In genomic region chr7:87218941-87219544, GRCh38 we compare ENCODE assay signal across 8 cellular contexts. TPM values are rescaled to one million over a fixed set of nuclear protein-coding genes. Genes with fewer than 3 reads are reported as not detected.
A peak's percentile ranks its signal among the peaks of the same experiment; 100 is the strongest.
DNase-seq lines count a peak whose midpoint lies in the region; TF ChIP-seq lines count a peak whose summit lies in the region.

No MANE protein-coding gene starts in this region.

- peak overlapping the region; percentile 92 for H3K27ac Mint-ChIP-seq in osteocyte (ENCODE audit: unreplicated experiment)

- no peaks in the 10 kb centered on the region for H3K9me3 Mint-ChIP-seq in osteocyte (ENCODE audit: unreplicated experiment)

- peak overlapping the region; percentile 96 for H3K4me3 Mint-ChIP-seq in osteocyte (ENCODE audit: unreplicated experiment)

- H3K4me1 ChIP-seq in HAP-1 (peaks cover 8% of the 10 kb centered on the region), cardiac muscle cell (ENCODE audit: low read depth) (no peaks in the 10 kb centered on the region)

- TF ChIP-seq CTCF in cardiac muscle cell (IDR thresholded peaks at IDR 0.05; ENCODE audit: low read depth, low read length) (peak; percentile 15), osteocyte (IDR thresholded peaks at IDR 0.05) (no peak)

- H3K9me3 ChIP-seq in HAP-1 (no peaks in the 10 kb centered on the region), cardiac muscle cell (ENCODE audit: low read depth) (no peaks in the 10 kb centered on the region)

- in situ Hi-C loops in HAP-1 (cut with MboI; ENCODE audit: low sequenced_read_pairs): no loop called here

- no peak overlapping the region for H3K27ac ChIP-seq in cardiac muscle cell

- H3K36me3 Mint-ChIP-seq in osteocyte (ENCODE audit: unreplicated experiment): peaks cover 1% of the 10 kb centered on the region

- no peaks in the 10 kb centered on the region for H3K27me3 ChIP-seq in HAP-1 (ENCODE audit: low read depth)
- H3K27me3 ChIP-seq in cardiac muscle cell: peaks cover 33% of the 10 kb centered on the region

- peaks cover 12% of the 10 kb centered on the region; the same call in 1 of the 2 replicates for H3K36me3 ChIP-seq in HAP-1 (replicated peaks)
- no peaks in the 10 kb centered on the region for H3K36me3 ChIP-seq in cardiac muscle cell

- peaks cover 34% of the 10 kb centered on the region for H3K4me1 Mint-ChIP-seq in osteocyte (ENCODE audit: unreplicated experiment)

- no peaks in the 10 kb centered on the region for H3K27me3 Mint-ChIP-seq in osteocyte (ENCODE audit: unreplicated experiment)

- DNase-seq in ELR (ENCODE audit: low read depth): peak; percentile 37
- peak; percentile 35 to 65 for DNase-seq in HAP-1 (ENCODE audit: low spot score in 2 of 2)
- DNase-seq in NOMO-1 treated with dmso at 0.1 percent for 144 hours (lab: John Stamatoyannopoulos, UW; ENCODE audit: unreplicated experiment): peak; percentile 90
- peak; percentile 7 for DNase-seq in activated naive CD8-positive, alpha-beta T cell treated with anti-CD3 and anti-CD28 coated beads, Interleukin-2, amount 50 U/mL, for 16 hours (ENCODE audit: low read depth, low spot score)
- peak; percentile 50 to 72 for DNase-seq in cardiac muscle cell (ENCODE audit: low read depth in 1 of 2, low spot score in 1 of 2)
- no peak for DNase-seq in osteocyte (ENCODE audit: extremely low spot score, unreplicated experiment)
- DNase-seq in NCI-H1436 treated with DMSO at 0.1 percent for 48 hours (lab: John Stamatoyannopoulos, UW): no peak
- no peak for DNase-seq in LoVo (ENCODE audit: low spot score)

- peak overlapping the region; percentile 72 for H3K4me3 ChIP-seq in HAP-1
- H3K4me3 ChIP-seq in cardiac muscle cell: peak overlapping the region; percentile 82

RNA-seq across cellular contexts. Expression of gene TMEM243, which starts 0.5 kb away (rescaled TPM):
- total RNA-seq in cardiac muscle cell (13.9 and 20.3 TPM in 2 replicates), osteocyte (23.0 and 23.1 TPM in 2 replicates)
- polyA plus RNA-seq in cardiac muscle cell: 26.2 and 38.0 TPM in 2 replicates

Comparison
In these comparisons a context has a peak if more than half of its experiments do, and no peak if none do; other contexts are left out.
1. DNase-seq: peak in ELR (single experiment), HAP-1 (2 of 2), NOMO-1 treated with dmso at 0.1 percent for 144 hours (single experiment), activated naive CD8-positive, alpha-beta T cell treated with anti-CD3 and anti-CD28 coated beads, Interleukin-2, amount 50 U/mL, for 16 hours (single experiment) and cardiac muscle cell (2 of 2); none in osteocyte (single experiment), NCI-H1436 treated with DMSO at 0.1 percent for 48 hours (single experiment) and LoVo (single experiment).